In genomic region chr2:11678306-11678960, GRCh38 we compare ENCODE assay signal across 22 cellular contexts. TPM values are rescaled to one million over a fixed set of nuclear protein-coding genes. Genes with fewer than 3 reads are reported as not detected.
DNase-seq lines count a peak whose midpoint lies in the region; ATAC-seq and TF ChIP-seq lines count a peak whose summit lies in the region.
"Had no signal": no experiment of that assay in that cellular context is flagged by ENCODE, and none has a peak within 500 bp of the region (broad histone marks: within the 10 kb centered on the region; RNA-seq: fewer than 3 reads in every experiment).

No MANE protein-coding gene starts in this region.

- DNase-seq in cardiac septum (ENCODE audit: low spot score) (peak; percentile 43), left ventricle myocardium inferior (no peak), coronary artery (ENCODE audit: low spot score) (peak; percentile 64), posterior vena cava (ENCODE audit: low spot score) (peak; percentile 71), NCI-H226 (no peak), testis (no peak), SIG-M5 (lab: John Stamatoyannopoulos, UW) (no peak)
- DNase-seq: ACHN; AML-193; DMS 273 treated with DMSO at 0.1 percent for 48 hours; H7; Kasumi-1; NCI-H1092 treated with DMSO at 0.1 percent for 48 hours; NCI-H2171 treated with DMSO at 0.1 percent for 48 hours; NCI-H526; NK-92 treated with Interleukin-12 subunit alpha and Interleukin-12 subunit beta, amount 100 ng/mL, for 24 hours; SHP77 treated with DMSO at 0.1 percent for 48 hours had no signal

- H3K27ac ChIP-seq in left ventricle myocardium inferior (replicated peaks) = no peak overlapping the region
- no peak overlapping the region for H3K27ac ChIP-seq in coronary artery
- H3K27ac ChIP-seq in testis = no peak overlapping the region

- ATAC-seq in HG03280 (IDR thresholded peaks at IDR 0.05; ENCODE audit: unreplicated experiment) = no peak

- no peak for TF ChIP-seq CTCF in left ventricle myocardium inferior (IDR thresholded peaks at IDR 0.05; ENCODE audit: borderline replicate concordance)
- no peak for TF ChIP-seq CTCF in coronary artery (IDR thresholded peaks at IDR 0.05)
- no peak for TF ChIP-seq CTCF in testis (IDR thresholded peaks at IDR 0.05)

- H3K27me3 ChIP-seq in left ventricle myocardium inferior (ENCODE audit: low read depth) (peaks cover 52% of the 10 kb centered on the region), testis (no peaks in the 10 kb centered on the region)

- H3K9me3 ChIP-seq in left ventricle myocardium inferior (replicated peaks) (no peaks in the 10 kb centered on the region), testis (no peaks in the 10 kb centered on the region)

- TF ChIP-seq POLR2A in testis (IDR thresholded peaks at IDR 0.05) = no peak

- H3K36me3 ChIP-seq in left ventricle myocardium inferior (no peaks in the 10 kb centered on the region), testis (ENCODE audit: low read depth, missing control alignments) (no peaks in the 10 kb centered on the region)

- H3K4me3 ChIP-seq in left ventricle myocardium inferior = no peak overlapping the region
- no peak overlapping the region for H3K4me3 ChIP-seq in coronary artery
- no peak overlapping the region for H3K4me3 ChIP-seq in testis

- intact Hi-C loops in cardiac septum (cut with DNase I) = loop anchor here (10.0 kb wide), 1 partner anchor 194 kb away; no protein-coding TSS in a partner anchor
- intact Hi-C loops in left ventricle myocardium inferior (cut with micrococcal nuclease) = no loop called here
- intact Hi-C loops in posterior vena cava (cut with DNase I) = no loop called here
- intact Hi-C loops in testis (cut with DNase I; ENCODE audit: low total_unique reads) = no loop called here

- peaks cover 16% of the 10 kb centered on the region for H3K4me1 ChIP-seq in left ventricle myocardium inferior
- H3K4me1 ChIP-seq in testis = peaks cover 32% of the 10 kb centered on the region

- WGBS in testis, 2 donors = 85 to 88% methylated on average over 11 to 14 of the region's 14 CpGs

RNA-seq across cellular contexts. Expression of gene NTSR2, which starts 8.4 kb away (rescaled TPM):
- total RNA-seq in cardiac septum = not detected
- not detected for total RNA-seq in left ventricle myocardium inferior
- total RNA-seq in posterior vena cava = not detected
- total RNA-seq in testis = under 1 TPM; 0.47 to 0.68 TPM
- polyA plus RNA-seq in testis (ENCODE audit: insufficient read depth, low read depth, low replicate concordance) = not detected
- total RNA-seq: H7, HT1080, OCI-LY7 had no signal
- polyA plus RNA-seq: CD14-positive monocyte, IgD-negative memory B cell had no signal

Comparison
In these comparisons a context has a peak if more than half of its experiments do, and no peak if none do; other contexts are left out.
1. DNase-seq: peak in cardiac septum (single experiment), coronary artery (single experiment) and posterior vena cava (single experiment); none in left ventricle myocardium inferior (single experiment), NCI-H226 (single experiment), testis (single experiment) and SIG-M5 (single experiment).